ENCODE assay signal across 8 cellular contexts in genomic region chr17:36601303-36602029, GRCh38. TPM values are rescaled to one million over a fixed set of nuclear protein-coding genes. Genes with fewer than 3 reads are reported as not detected.
DNase-seq lines count a peak whose midpoint lies in the region; ATAC-seq, FAIRE-seq and TF ChIP-seq lines count a peak whose summit lies in the region.

A gene with protein sequence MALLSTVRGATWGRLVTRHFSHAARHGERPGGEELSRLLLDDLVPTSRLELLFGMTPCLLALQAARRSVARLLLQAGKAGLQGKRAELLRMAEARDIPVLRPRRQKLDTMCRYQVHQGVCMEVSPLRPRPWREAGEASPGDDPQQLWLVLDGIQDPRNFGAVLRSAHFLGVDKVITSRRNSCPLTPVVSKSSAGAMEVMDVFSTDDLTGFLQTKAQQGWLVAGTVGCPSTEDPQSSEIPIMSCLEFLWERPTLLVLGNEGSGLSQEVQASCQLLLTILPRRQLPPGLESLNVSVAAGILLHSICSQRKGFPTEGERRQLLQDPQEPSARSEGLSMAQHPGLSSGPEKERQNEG (plus strand): TSS chr17:36601583. CDS start chr17:36601811, 228 bp downstream.

- H3K9me3 ChIP-seq in A549, result no peaks in the 10 kb centered on the region
- no peaks in the 10 kb centered on the region for H3K9me3 ChIP-seq in mammary epithelial cell (replicated peaks; ENCODE audit: insufficient read depth, low read length)
- no peaks in the 10 kb centered on the region for H3K9me3 ChIP-seq in smooth muscle cell (replicated peaks; ENCODE audit: low read depth)

- H3K27me3 ChIP-seq in mammary epithelial cell (ENCODE audit: insufficient read depth, low read length), result no peaks in the 10 kb centered on the region
- no peaks in the 10 kb centered on the region for H3K27me3 ChIP-seq in smooth muscle cell (ENCODE audit: low read depth)

- ATAC-seq in A549 (peak; percentile 81 to 92), GM18520 (IDR thresholded peaks at IDR 0.05; ENCODE audit: unreplicated experiment) (peak; percentile 75), HG03066 (IDR thresholded peaks at IDR 0.05; ENCODE audit: low read depth, unreplicated experiment) (peak; percentile 80)

- FAIRE-seq in A549 (lab: Jason Lieb, UNC), result no peak

- no peak for TF ChIP-seq RAD21 in A549 (conservative IDR thresholded peaks at IDR 0.05 in 1 of 2, IDR thresholded peaks at IDR 0.05 in 1 of 2)

- H3K27me3 Mint-ChIP-seq in immature natural killer cell (ENCODE audit: low read depth in 3 of 3), result peaks cover 0 to 13% (median 4%) of the 10 kb centered on the region in 3 donors

- peaks cover 0 to 5% (median 3%) of the 10 kb centered on the region in 3 donors for H3K36me3 Mint-ChIP-seq in immature natural killer cell

- peaks cover 41 to 47% of the 10 kb centered on the region in 2 donors for H3K4me1 Mint-ChIP-seq in immature natural killer cell

- no TSS peak for BruUV-seq in mammary epithelial cell (replicated peaks; lab: Mats Ljungman, UMichigan)

- H4K20me1 ChIP-seq in mammary epithelial cell (ENCODE audit: insufficient read depth, low read length) (no peaks in the 10 kb centered on the region), smooth muscle cell (ENCODE audit: low read depth) (no peaks in the 10 kb centered on the region)

- peak; percentile 89 to 96 for DNase-seq in A549 (ENCODE audit: low read depth in 1 of 2, low spot score in 1 of 2)
- DNase-seq in NCI-H2227 (lab: John Stamatoyannopoulos, UW; ENCODE audit: unreplicated experiment), result peak; percentile 91
- peak; percentile 89 for DNase-seq in mammary epithelial cell
- DNase-seq in immature natural killer cell, result peak; percentile 87 to 91 (median 89)
- peak; percentile 80 for DNase-seq in smooth muscle cell (lab: John Stamatoyannopoulos, UW; ENCODE audit: unreplicated experiment)

- H3K79me2 ChIP-seq in mammary epithelial cell (ENCODE audit: insufficient read depth, low read length) (peaks cover 44% of the 10 kb centered on the region), smooth muscle cell (ENCODE audit: low read depth) (peaks cover 5% of the 10 kb centered on the region)

- in situ Hi-C loops in mammary epithelial cell (cut with MboI; ENCODE audit: low sequenced_read_pairs in 2 of 2), result loop anchor here in 1 of 2 donors (25.0 kb wide), 1 partner anchor 611 kb away; no protein-coding TSS in a partner anchor

- peak; percentile 97 for TF ChIP-seq POLR2A in A549 (IDR thresholded peaks at IDR 0.05; ENCODE audit: low read length)

- peak within 1 kb of the TSS; percentile 87 to 96 (median 91) for H3K4me3 Mint-ChIP-seq in immature natural killer cell

- peak within 1 kb of the TSS; percentile 87 to 94 for H3K27ac ChIP-seq in A549
- peak within 1 kb of the TSS; percentile 69 for H3K27ac ChIP-seq in mammary epithelial cell (ENCODE audit: insufficient read depth, low read depth, low read length)
- H3K27ac ChIP-seq in smooth muscle cell (ENCODE audit: low read depth), result peak within 1 kb of the TSS; percentile 32

- dilution Hi-C loops in mammary epithelial cell (cut with HindIII; ENCODE audit: low sequenced_read_pairs), result no loop called here

- H3K4me1 ChIP-seq in A549, result peaks cover 24% of the 10 kb centered on the region
- H3K4me1 ChIP-seq in mammary epithelial cell (ENCODE audit: insufficient read depth, low read length), result peaks cover 13% of the 10 kb centered on the region
- peaks cover 23% of the 10 kb centered on the region for H3K4me1 ChIP-seq in smooth muscle cell (ENCODE audit: low read depth)

- under 1% methylated on average over 38 of the region's 60 CpGs for WGBS in A549 (ENCODE audit: missing lambda C conversion rate)
- under 1% methylated on average over 28 of the region's 60 CpGs for WGBS in mammary epithelial cell (ENCODE audit: low coverage, missing lambda C conversion rate)
- under 1% methylated on average over 59 of the region's 60 CpGs for WGBS in smooth muscle cell (ENCODE audit: low lambda C conversion rate)

- no peaks in the 10 kb centered on the region for H3F3A ChIP-seq in smooth muscle cell (ENCODE audit: low read depth)

- peak within 1 kb of the TSS; percentile 88 to 95 (median 93) for H3K27ac Mint-ChIP-seq in immature natural killer cell

- H3K9ac ChIP-seq in mammary epithelial cell (ENCODE audit: insufficient read depth, low read length) (peak within 1 kb of the TSS; percentile 81), smooth muscle cell (ENCODE audit: low read depth) (peak within 1 kb of the TSS; percentile 67)

- CTCF ChIA-PET in A549 (lab: Yijun Ruan, JAX), result interaction anchor here (0.5 to 5.5 kb wide), 23 partner anchors 10 to 772 kb away, joined by 3 to 96 read pairs (median 8); partner anchors contain the start of genes DHRS11, MYO19 and PIGW
- CTCF ChIA-PET in mammary epithelial cell (lab: Charles Lee; ENCODE audit: low non-redundant PET), result interaction anchor here (0.8 kb wide), 1 partner anchor 446 kb away, joined by 4 read pairs; no protein-coding TSS in a partner anchor

- H2AFZ ChIP-seq in mammary epithelial cell (ENCODE audit: low read depth, low read length) (peak within 1 kb of the TSS; percentile 90), smooth muscle cell (ENCODE audit: low read depth) (peak within 1 kb of the TSS; percentile 88)

- intact Hi-C loops in mammary epithelial cell (cut with micrococcal nuclease), result loop anchor here (1.0 to 5.0 kb wide), 4 partner anchors 105 to 621 kb away; partner anchors contain the start of gene AATF

- H3K9me3 Mint-ChIP-seq in immature natural killer cell, result no peaks in the 10 kb centered on the region

- POLR2A ChIA-PET in A549 (lab: Yijun Ruan, JAX), result interaction anchor here (0.5 to 3.1 kb wide), 13 partner anchors 9 to 760 kb away, joined by 3 to 35 read pairs (median 3); partner anchors contain the start of genes AATF, DHRS11, GGNBP2 and MYO19

- TF ChIP-seq CTCF in A549 (IDR thresholded peaks at IDR 0.05), result peak; percentile 33; the same call in 2 of the 3 replicates
- no peak for TF ChIP-seq CTCF in WI38 (IDR thresholded peaks at IDR 0.05; ENCODE audit: low read depth, low read length)
- peak in 1 of 2 donors; percentile 23 for TF ChIP-seq CTCF in mammary epithelial cell (conservative IDR thresholded peaks at IDR 0.05 in 1 of 2, IDR thresholded peaks at IDR 0.05 in 1 of 2; ENCODE audit: extremely low read depth in 1 of 2, insufficient read depth in 1 of 2, low read depth in 1 of 2, low read length in 2 of 2)
- no peak for TF ChIP-seq CTCF in smooth muscle cell (IDR thresholded peaks at IDR 0.05; ENCODE audit: borderline replicate concordance, insufficient read depth, poor library complexity, severe bottlenecking)

- H3K4me3 ChIP-seq in A549 (peak within 1 kb of the TSS; percentile 66), WI38 (ENCODE audit: low read depth, low read length) (peak within 1 kb of the TSS; percentile 88), mammary epithelial cell (replicated peaks in 1 of 3; ENCODE audit: insufficient read depth in 1 of 3, low read depth in 2 of 3, low read length in 3 of 3) (peak within 1 kb of the TSS; percentile 73 to 90 (median 84)), smooth muscle cell (peak within 1 kb of the TSS; percentile 85)

- H3K36me3 ChIP-seq in mammary epithelial cell (ENCODE audit: insufficient read depth, low read length) (no peaks in the 10 kb centered on the region), smooth muscle cell (ENCODE audit: low read depth) (no peaks in the 10 kb centered on the region)

- H3K4me2 ChIP-seq in A549 (peak within 1 kb of the TSS; percentile 95), mammary epithelial cell (ENCODE audit: insufficient read depth, low read depth, low read length) (peak within 1 kb of the TSS; percentile 83), smooth muscle cell (peak within 1 kb of the TSS; percentile 96)

- TF ChIP-seq EP300 in A549 (IDR thresholded peaks at IDR 0.05), result no peak

TF ChIP-seq in A549, 52 proteins besides CTCF, POLR2A, EP300 and RAD21 (continues in another document):
- no peak for TF ChIP-seq JUNB (IDR thresholded peaks at IDR 0.05)
- no peak for TF ChIP-seq CBX2 (IDR thresholded peaks at IDR 0.05; ENCODE audit: borderline replicate concordance, low read depth)
- 0 out of 2 replicates have a peak, but pooled peaks have one; percentile 33 for TF ChIP-seq RFX5 (IDR thresholded peaks at IDR 0.05)
- no peak for TF ChIP-seq RCOR1 (IDR thresholded peaks at IDR 0.05; ENCODE audit: low read depth, low read length)
- TF ChIP-seq, protein P1, sequence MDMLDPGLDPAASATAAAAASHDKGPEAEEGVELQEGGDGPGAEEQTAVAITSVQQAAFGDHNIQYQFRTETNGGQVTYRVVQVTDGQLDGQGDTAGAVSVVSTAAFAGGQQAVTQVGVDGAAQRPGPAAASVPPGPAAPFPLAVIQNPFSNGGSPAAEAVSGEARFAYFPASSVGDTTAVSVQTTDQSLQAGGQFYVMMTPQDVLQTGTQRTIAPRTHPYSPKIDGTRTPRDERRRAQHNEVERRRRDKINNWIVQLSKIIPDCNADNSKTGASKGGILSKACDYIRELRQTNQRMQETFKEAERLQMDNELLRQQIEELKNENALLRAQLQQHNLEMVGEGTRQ (IDR thresholded peaks at IDR 0.05), result peak; percentile 79
- no peak for TF ChIP-seq ESRRA (IDR thresholded peaks at IDR 0.05; ENCODE audit: borderline replicate concordance, low read length)
- peak; percentile 83 for TF ChIP-seq E2F6 (IDR thresholded peaks at IDR 0.05; ENCODE audit: borderline replicate concordance, low read depth)
- no peak for TF ChIP-seq BHLHE40 (IDR thresholded peaks at IDR 0.05; ENCODE audit: low read depth, low read length)
- TF ChIP-seq MYC (IDR thresholded peaks at IDR 0.05; ENCODE audit: borderline replicate concordance, low read length), result peak; percentile 100

RNA-seq across cellular contexts. Expression of the gene that starts here (rescaled TPM):
- polyA plus RNA-seq in A549 (2011; rRNA removed), result 11.1 and 12.7 TPM in 2 replicates
- 22.5 and 27.6 TPM in 2 replicates for polyA plus RNA-seq in A549 (2012; cell fraction: cytosol; rRNA removed)
- polyA plus RNA-seq in A549 (2012; cell fraction: nucleus; rRNA removed), result 34.9 and 38.8 TPM in 2 replicates
- 21.7 to 22.1 TPM (median 21.9 TPM) in 3 replicates for polyA plus RNA-seq in A549 (2017; fragmentation: RNase III; extraction: RNeasy Plus Mini Kit Qiagen cat#74134 plus additional on column Dnase treatment)
- polyA minus RNA-seq in A549 (2011; rRNA and poly(A)+ RNA removed), result 4.3 and 6.7 TPM in 2 replicates
- 10 to 100 TPM in 1 of 2 donors, 1 to 10 TPM in 1; 4.3 to 10.1 TPM for total RNA-seq in mammary epithelial cell
- polyA plus RNA-seq in mammary epithelial cell, result 8.7 TPM
- 0.47 TPM for polyA minus RNA-seq in mammary epithelial cell
- 1 to 10 TPM in 2 of 3 donors, not detected in 1; 2.0 to 6.4 TPM for polyA plus RNA-seq in immature natural killer cell
- 1.7 and 2.9 TPM in 2 replicates for total RNA-seq in smooth muscle cell
- 2.2 and 2.8 TPM in 2 replicates for polyA plus RNA-seq in smooth muscle cell

Comparison
In these comparisons a context has a peak if more than half of its experiments do, and no peak if none do; other contexts are left out.
1. Peak in every context shown above with its lines: DNase-seq, ATAC-seq, H3K4me3 ChIP-seq and H3K27ac ChIP-seq.
2. H3K27ac ChIP-seq: peak in every context shown above with its lines; median percentile 90 in A549; 69 in mammary epithelial cell; 32 in smooth muscle cell.